8 cellular contexts compared by ENCODE assay signal in genomic region chr1:68173283-68174172, GRCh38. TPM values are rescaled to one million over a fixed set of nuclear protein-coding genes. Genes with fewer than 3 reads are reported as not detected.
A peak's percentile ranks its signal among the peaks of the same experiment; 100 is the strongest.
DNase-seq lines count a peak whose midpoint lies in the region; ATAC-seq, FAIRE-seq and TF ChIP-seq lines count a peak whose summit lies in the region.

No MANE protein-coding gene starts in this region.

- TF ChIP-seq RAD21 in liver (IDR thresholded peaks at IDR 0.05), result peak; percentile 11 to 27
- no peak for TF ChIP-seq RAD21 in HepG2 (CRISPR knock-in tag; IDR thresholded peaks at IDR 0.05)

- intact Hi-C loops in HepG2 (cut with micrococcal nuclease; ENCODE audit: unreplicated experiment), result no loop called here
- intact Hi-C loops in dorsolateral prefrontal cortex (cut with DNase I), result no loop called here

- H4K20me1 ChIP-seq in HepG2 (ENCODE audit: insufficient read depth, low read length), result no peaks in the 10 kb centered on the region

- DNase-seq in HepG2 (ENCODE audit: low spot score), result no peak
- no peak for DNase-seq in dorsolateral prefrontal cortex
- no peak for DNase-seq in AG08395 (ENCODE audit: low spot score)
- no peak for DNase-seq in hippocampal formation (lab: John Stamatoyannopoulos, UW)
- DNase-seq in cerebellar cortex (ENCODE audit: low spot score), result no peak
- DNase-seq in occipital lobe (lab: John Stamatoyannopoulos, UW), result no peak

- peak overlapping the region in 1 of 2 donors; percentile 38 for H3K9ac ChIP-seq in liver (ENCODE audit: low read depth in 1 of 2, low read length in 2 of 2)
- no peak overlapping the region for H3K9ac ChIP-seq in HepG2 (ENCODE audit: insufficient read depth, low read depth, low read length)
- no peak overlapping the region for H3K9ac ChIP-seq in muscle layer of colon (ENCODE audit: low read length)

- ATAC-seq in HepG2, result no peak

- FAIRE-seq in HepG2 (lab: Jason Lieb, UNC), result no peak

- H3K27ac ChIP-seq in liver (ENCODE audit: low read depth in 1 of 2, low read length in 2 of 2), result peak overlapping the region in 1 of 2 donors; percentile 33
- no peak overlapping the region for H3K27ac ChIP-seq in HepG2 (ENCODE audit: extremely low read length, insufficient read depth, low read length)
- peak overlapping the region in 52 of 59 donors; percentile 5 to 83 (median 60) for H3K27ac ChIP-seq in dorsolateral prefrontal cortex
- H3K27ac ChIP-seq in muscle layer of colon (ENCODE audit: low read depth, low read length), result peak overlapping the region; percentile 64

- 36% methylated on average over 9 of the region's 9 CpGs for WGBS in liver
- WGBS in HepG2 (ENCODE audit: low lambda C conversion rate), result 2% methylated on average over 9 of the region's 9 CpGs

- H3K4me2 ChIP-seq in HepG2 (ENCODE audit: low read depth, low read length), result no peak overlapping the region

- no peaks in the 10 kb centered on the region for H3K9me3 ChIP-seq in liver (ENCODE audit: control insufficient read depth in 4 of 4, low read length in 3 of 4)
- H3K9me3 ChIP-seq in HepG2 (ENCODE audit: low read length), result no peaks in the 10 kb centered on the region
- H3K9me3 ChIP-seq in muscle layer of colon (ENCODE audit: low read length), result no peaks in the 10 kb centered on the region

- no peaks in the 10 kb centered on the region for H3K36me3 ChIP-seq in liver (ENCODE audit: control insufficient read depth in 4 of 4, insufficient read depth in 3 of 4, low read depth in 1 of 4, low read length in 3 of 4)
- H3K36me3 ChIP-seq in HepG2 (replicated peaks in 1 of 2; ENCODE audit: control insufficient read depth in 1 of 2, insufficient read depth in 2 of 2, low read length in 2 of 2), result no peaks in the 10 kb centered on the region
- no peaks in the 10 kb centered on the region for H3K36me3 ChIP-seq in muscle layer of colon (ENCODE audit: insufficient read depth, low read length)

- no peak for TF ChIP-seq CTCF in liver (IDR thresholded peaks at IDR 0.05; ENCODE audit: low read depth, low read length, missing input control)
- TF ChIP-seq CTCF in HepG2 (CRISPR knock-in tag; IDR thresholded peaks at IDR 0.05), result no peak
- no peak for TF ChIP-seq CTCF in dorsolateral prefrontal cortex (IDR thresholded peaks at IDR 0.05 in 54 of 56, conservative IDR thresholded peaks at IDR 0.05 in 2 of 56; ENCODE audit: low read depth in 1 of 56, partially characterized antibody in 56 of 56)

- H3K4me1 ChIP-seq in liver (ENCODE audit: control insufficient read depth in 4 of 4, insufficient read depth in 4 of 4, low read length in 3 of 4), result peaks cover 1 to 15% (median 11%) of the 10 kb centered on the region in 4 donors
- no peaks in the 10 kb centered on the region for H3K4me1 ChIP-seq in HepG2 (ENCODE audit: insufficient read depth, low read length)
- H3K4me1 ChIP-seq in muscle layer of colon (ENCODE audit: insufficient read depth, low read length), result peaks cover 59% of the 10 kb centered on the region

- no peak overlapping the region for H2AFZ ChIP-seq in HepG2 (ENCODE audit: low read length)

- H3K27me3 ChIP-seq in liver (ENCODE audit: control insufficient read depth in 4 of 4, insufficient read depth in 4 of 4, low read length in 3 of 4) (no peaks in the 10 kb centered on the region), HepG2 (ENCODE audit: control insufficient read depth in 1 of 2, insufficient read depth in 2 of 2, low read length in 2 of 2) (no peaks in the 10 kb centered on the region), dorsolateral prefrontal cortex (peaks cover 0 to 4% (median 0%) of the 10 kb centered on the region in 45 donors), muscle layer of colon (ENCODE audit: control insufficient read depth in 1 of 2, insufficient read depth in 2 of 2, low read length in 2 of 2) (no peaks in the 10 kb centered on the region)

- in situ Hi-C loops in HepG2 (cut with HindIII; ENCODE audit: extremely low pct_ligation_motif_present, low pct_unique_long_range_greater_than_20kb), result no loop called here

- TF ChIP-seq EP300 in HepG2 (IDR thresholded peaks at IDR 0.05; ENCODE audit: low read depth in 2 of 2, low read length in 2 of 2) (no peak), HepG2 (CRISPR knock-in tag; IDR thresholded peaks at IDR 0.05; ENCODE audit: borderline replicate concordance) (no peak)

- no peak overlapping the region for H3K4me3 ChIP-seq in liver (ENCODE audit: low read depth in 1 of 3, low read length in 3 of 3)
- no peak overlapping the region for H3K4me3 ChIP-seq in HepG2 (replicated peaks in 1 of 3; ENCODE audit: insufficient read depth in 1 of 3, low read depth in 2 of 3, low read length in 3 of 3)
- H3K4me3 ChIP-seq in dorsolateral prefrontal cortex, result peak overlapping the region in 12 of 59 donors; percentile 3 to 35 (median 9)
- H3K4me3 ChIP-seq in muscle layer of colon (ENCODE audit: low read depth in 1 of 2, low read length in 2 of 2), result peak overlapping the region in 1 of 2 donors; percentile 29

- POLR2A ChIA-PET in HepG2 (lab: Yijun Ruan, JAX), result no interaction called here

- CTCF ChIA-PET in HepG2 (lab: Yijun Ruan, JAX; ENCODE audit: low intra/inter-chr PET ratio, low total read pairs), result no interaction called here

- no peaks in the 10 kb centered on the region for H3K79me2 ChIP-seq in HepG2 (ENCODE audit: insufficient read depth, low read length)

- BruUV-seq in HepG2 (replicated peaks; lab: Mats Ljungman, UMichigan), result no TSS peak

- TF ChIP-seq POLR2A in HepG2 (IDR thresholded peaks at IDR 0.05; ENCODE audit: insufficient read depth in 1 of 2, low read depth in 2 of 2, low read length in 2 of 2), result no peak

TF ChIP-seq in liver, 16 proteins besides CTCF, POLR2A, EP300 and RAD21 (continues in another document):
- TF ChIP-seq SP1 (IDR thresholded peaks at IDR 0.05), result peak; percentile 37
- peak; percentile 50 for TF ChIP-seq MAX (IDR thresholded peaks at IDR 0.05)
- peak; percentile 50 to 56 for TF ChIP-seq HNF4A (conservative IDR thresholded peaks at IDR 0.05)
- TF ChIP-seq RXRA (IDR thresholded peaks at IDR 0.05), result peak; percentile 11 to 38

TF ChIP-seq in HepG2, 621 proteins besides CTCF, POLR2A, EP300 and RAD21 (continues in another document):
- no peak for TF ChIP-seq RFX5 (IDR thresholded peaks at IDR 0.05; ENCODE audit: low read depth, low read length)

RNA-seq across cellular contexts. Expression of gene WLS, which starts 58.8 kb away (rescaled TPM):
- total RNA-seq in liver (10 to 100 TPM in 1 of 2 donors, 1 to 10 TPM in 1; 3.2 to 12.5 TPM), HepG2 (2016; rRNA removed; fragmentation: Illumina TruSeq; extraction: Trizol) (not detected in 2 replicates), dorsolateral prefrontal cortex (100 to 1,000 TPM in 93 of 120 experiments, 10 to 100 TPM in 27; 60.2 to 237 (median 115) TPM), occipital lobe (29.2 TPM)
- polyA plus RNA-seq in liver (10 to 100 TPM in 1 of 2 donors, 1 to 10 TPM in 1; 4.6 to 10.9 TPM), HepG2 (2011; rRNA removed) (0.20 TPM in 1 of 2 replicates, not detected in the other)
- not detected in 2 replicates for total RNA-seq in HepG2 (2016; cell fraction: cytosol; rRNA removed; fragmentation: Illumina TruSeq; extraction: Trizol; ENCODE audit: low read depth)
- total RNA-seq in HepG2 (2016; cell fraction: insoluble cytoplasmic fraction; rRNA removed; fragmentation: Illumina TruSeq; extraction: Trizol), result not detected in 2 replicates
- total RNA-seq in HepG2 (2016; cell fraction: membrane; rRNA removed; fragmentation: Illumina TruSeq; extraction: Trizol), result not detected in 2 replicates
- not detected in 2 replicates for total RNA-seq in HepG2 (2016; cell fraction: nucleus; rRNA removed; fragmentation: Illumina TruSeq; extraction: Trizol)
- 0.08 TPM in 1 of 2 replicates, not detected in the other for polyA plus RNA-seq in HepG2 (2011; cell fraction: cytosol; rRNA removed)
- not detected in 2 replicates for polyA plus RNA-seq in HepG2 (2011; cell fraction: nucleus; rRNA removed)
- 0.05 TPM in 1 of 2 replicates, not detected in the other for polyA plus RNA-seq in HepG2 (2012)
- not detected in 2 replicates for polyA plus RNA-seq in HepG2 (2016; cell fraction: cytosol; fragmentation: Illumina TruSeq; extraction: Trizol; ENCODE audit: low read depth)
- not detected in 2 replicates for polyA plus RNA-seq in HepG2 (2016; cell fraction: insoluble cytoplasmic fraction; fragmentation: Illumina TruSeq; extraction: Trizol; ENCODE audit: low read depth)
- polyA plus RNA-seq in HepG2 (2016; cell fraction: membrane; fragmentation: Illumina TruSeq; extraction: Trizol; ENCODE audit: low read depth), result not detected in 2 replicates
- not detected in 2 replicates for polyA plus RNA-seq in HepG2 (2016; cell fraction: nucleus; fragmentation: Illumina TruSeq; extraction: Trizol; ENCODE audit: insufficient read depth, low read depth)
- polyA minus RNA-seq in HepG2 (2011; rRNA and poly(A)+ RNA removed; ENCODE audit: low replicate concordance), result 99.6 TPM in 1 of 2 replicates, not detected in the other
- 0.88 and 0.99 TPM in 2 replicates for polyA minus RNA-seq in HepG2 (2011; cell fraction: cytosol; rRNA and poly(A)+ RNA removed)
- 0.77 TPM in 1 of 2 replicates, not detected in the other for polyA minus RNA-seq in HepG2 (2011; cell fraction: nucleus; rRNA and poly(A)+ RNA removed)
